In genomic region chr5:119270955-119271757, GRCh38 we compare ENCODE assay signal across 12 cellular contexts.
DNase-seq lines count a peak whose midpoint lies in the region; ATAC-seq and TF ChIP-seq lines count a peak whose summit lies in the region.
"Had no signal": no experiment of that assay in that cellular context is flagged by ENCODE, and none has a peak within 500 bp of the region (broad histone marks: within the 10 kb centered on the region; RNA-seq: fewer than 3 reads in every experiment).

No MANE protein-coding gene starts in this region.

- H3K9me3 ChIP-seq in CD4-positive, alpha-beta memory T cell (ENCODE audit: control insufficient read depth in 1 of 2, low read length in 2 of 2): no peaks in the 10 kb centered on the region

- H3K4me1 Mint-ChIP-seq in CD4-positive, alpha-beta memory T cell: peaks cover 58 to 93% (median 65%) of the 10 kb centered on the region in 4 donors
- H3K4me1 Mint-ChIP-seq in activated T-helper 1 cell treated with anti-CD3 and anti-CD28 coated beads, Interleukin-12 subunit alpha, Interleukin-12 subunit beta, Interleukin-2, Interleukin-4 antibody, amounts not matched to agents 30 ng/mL and 10 ng/mL and 1 ng/mL, durations not matched to agents 14 hours and 24 hours and 36 hours (ENCODE audit: low read depth): peaks cover 78% of the 10 kb centered on the region
- peaks cover 43 to 84% (median 73%) of the 10 kb centered on the region in 4 donors for H3K4me1 Mint-ChIP-seq in naive thymus-derived CD8-positive, alpha-beta T cell

- peaks cover 8 to 44% of the 10 kb centered on the region in 2 donors for H3K36me3 Mint-ChIP-seq in CD4-positive, alpha-beta memory T cell
- peaks cover 20% of the 10 kb centered on the region for H3K36me3 Mint-ChIP-seq in activated T-helper 1 cell treated with anti-CD3 and anti-CD28 coated beads, Interleukin-12 subunit alpha, Interleukin-12 subunit beta, Interleukin-2, Interleukin-4 antibody, amounts not matched to agents 30 ng/mL and 10 ng/mL and 1 ng/mL, durations not matched to agents 14 hours and 24 hours and 36 hours (ENCODE audit: low read depth)
- H3K36me3 Mint-ChIP-seq in naive thymus-derived CD8-positive, alpha-beta T cell: peaks cover 0 to 10% (median 2%) of the 10 kb centered on the region in 3 donors

- ATAC-seq in naive thymus-derived CD8-positive, alpha-beta T cell: no peak
- ATAC-seq: GM23338, sciatic nerve had no signal

- POLR2A ChIA-PET in CD4-positive, alpha-beta memory T cell (lab: Charles Lee; ENCODE audit: partially characterized antibody): interaction anchor here (1.0 to 16.4 kb wide), 10 partner anchors 8 to 283 kb away, joined by 3 to 357 read pairs (median 37); partner anchors contain the start of gene TNFAIP8
- POLR2A ChIA-PET in naive thymus-derived CD8-positive, alpha-beta T cell (lab: Charles Lee): interaction anchor here (1.0 to 4.7 kb wide), 12 partner anchors 13 to 200 kb away, joined by 3 to 25 read pairs (median 7); partner anchors contain the start of gene DMXL1

- no peaks in the 10 kb centered on the region for H3K27me3 ChIP-seq in CD4-positive, alpha-beta memory T cell (ENCODE audit: insufficient read depth, low read length)

- peak overlapping the region; percentile 74 to 99 for H3K4me3 ChIP-seq in CD4-positive, alpha-beta memory T cell (ENCODE audit: low read length in 2 of 2)
- peak overlapping the region; percentile 5; the same call in 1 of the 2 replicates for H3K4me3 ChIP-seq in LNCaP clone FGC (ENCODE audit: low read depth, low read length)
- H3K4me3 ChIP-seq: GM23338 had no signal

- H3K27ac ChIP-seq in CD4-positive, alpha-beta memory T cell (ENCODE audit: low read depth, low read length): peak overlapping the region; percentile 71

- peak overlapping the region; percentile 86 to 99 (median 92) for H3K27ac Mint-ChIP-seq in CD4-positive, alpha-beta memory T cell
- peak overlapping the region; percentile 89 for H3K27ac Mint-ChIP-seq in activated T-helper 1 cell treated with anti-CD3 and anti-CD28 coated beads, Interleukin-12 subunit alpha, Interleukin-12 subunit beta, Interleukin-2, Interleukin-4 antibody, amounts not matched to agents 30 ng/mL and 10 ng/mL and 1 ng/mL, durations not matched to agents 14 hours and 24 hours and 36 hours
- peak overlapping the region; percentile 93 to 98 (median 96) for H3K27ac Mint-ChIP-seq in naive thymus-derived CD8-positive, alpha-beta T cell
- H3K27ac Mint-ChIP-seq: GM23338 had no signal

- intact Hi-C loops in CD4-positive, alpha-beta memory T cell (cut with micrococcal nuclease): no loop called here
- intact Hi-C loops in activated T-helper 1 cell treated with anti-CD3 and anti-CD28 coated beads, Interleukin-12 subunit alpha, Interleukin-12 subunit beta, Interleukin-2, Interleukin-4 antibody, amounts not matched to agents 30 ng/mL and 10 ng/mL and 1 ng/mL, durations not matched to agents 14 hours and 24 hours and 36 hours (cut with micrococcal nuclease): no loop called here

- H3K4me1 ChIP-seq in CD4-positive, alpha-beta memory T cell (ENCODE audit: insufficient read depth, low read length): peaks cover 62% of the 10 kb centered on the region

- no peaks in the 10 kb centered on the region for H3K36me3 ChIP-seq in CD4-positive, alpha-beta memory T cell (ENCODE audit: insufficient read depth, low read length)

- H3K9me3 Mint-ChIP-seq in CD4-positive, alpha-beta memory T cell: no peaks in the 10 kb centered on the region
- H3K9me3 Mint-ChIP-seq in activated T-helper 1 cell treated with anti-CD3 and anti-CD28 coated beads, Interleukin-12 subunit alpha, Interleukin-12 subunit beta, Interleukin-2, Interleukin-4 antibody, amounts not matched to agents 30 ng/mL and 10 ng/mL and 1 ng/mL, durations not matched to agents 14 hours and 24 hours and 36 hours: no peaks in the 10 kb centered on the region
- H3K9me3 Mint-ChIP-seq in naive thymus-derived CD8-positive, alpha-beta T cell: no peaks in the 10 kb centered on the region
- H3K9me3 Mint-ChIP-seq: GM23338 had no signal

- CTCF ChIA-PET in CD4-positive, alpha-beta memory T cell (lab: Charles Lee; ENCODE audit: partially characterized antibody): interaction anchor here (1.3 to 6.0 kb wide), 12 partner anchors 19 to 147 kb away, joined by 3 to 37 read pairs (median 7); no protein-coding TSS in a partner anchor

- TF ChIP-seq CTCF in LNCaP clone FGC (IDR thresholded peaks at IDR 0.05; ENCODE audit: control insufficient read depth, extremely low read depth, insufficient read depth): no peak

- H3K27me3 Mint-ChIP-seq in CD4-positive, alpha-beta memory T cell: no peaks in the 10 kb centered on the region
- no peaks in the 10 kb centered on the region for H3K27me3 Mint-ChIP-seq in activated T-helper 1 cell treated with anti-CD3 and anti-CD28 coated beads, Interleukin-12 subunit alpha, Interleukin-12 subunit beta, Interleukin-2, Interleukin-4 antibody, amounts not matched to agents 30 ng/mL and 10 ng/mL and 1 ng/mL, durations not matched to agents 14 hours and 24 hours and 36 hours (ENCODE audit: insufficient read depth)
- no peaks in the 10 kb centered on the region for H3K27me3 Mint-ChIP-seq in naive thymus-derived CD8-positive, alpha-beta T cell

- H3K4me3 Mint-ChIP-seq in CD4-positive, alpha-beta memory T cell: peak overlapping the region; percentile 97 to 100 (median 100)
- peak overlapping the region; percentile 99 for H3K4me3 Mint-ChIP-seq in activated T-helper 1 cell treated with anti-CD3 and anti-CD28 coated beads, Interleukin-12 subunit alpha, Interleukin-12 subunit beta, Interleukin-2, Interleukin-4 antibody, amounts not matched to agents 30 ng/mL and 10 ng/mL and 1 ng/mL, durations not matched to agents 14 hours and 24 hours and 36 hours
- peak overlapping the region; percentile 96 to 100 (median 100) for H3K4me3 Mint-ChIP-seq in naive thymus-derived CD8-positive, alpha-beta T cell
- H3K4me3 Mint-ChIP-seq: GM23338 had no signal

- no peak for DNase-seq in CD4-positive, alpha-beta memory T cell
- DNase-seq in LNCaP clone FGC (ENCODE audit: low read depth) (peak; percentile 61), kidney tubule cell (ENCODE audit: low spot score) (no peak), NCI-H2196 treated with DMSO at 0.1 percent for 48 hours (lab: John Stamatoyannopoulos, UW; ENCODE audit: unreplicated experiment) (no peak), AG20443 (ENCODE audit: low spot score) (no peak)
- no peak for DNase-seq in activated T-helper 1 cell treated with anti-CD3 and anti-CD28 coated beads, Interleukin-12 subunit alpha, Interleukin-12 subunit beta, Interleukin-2, Interleukin-4 antibody, amounts not matched to agents 30 ng/mL and 10 ng/mL and 1 ng/mL, durations not matched to agents 14 hours and 24 hours and 36 hours (ENCODE audit: low spot score)
- no peak for DNase-seq in naive thymus-derived CD8-positive, alpha-beta T cell
- DNase-seq in stimulated activated CD4-positive, alpha-beta T cell treated with anti-CD3 and anti-CD28 coated beads, Interleukin-4, amount 100 ng/mL, for 24 hours: no peak
- DNase-seq: activated effector memory CD4-positive, alpha-beta T cell treated with Interleukin-2 at 50 U/mL for 16 hours; hippocampal formation had no signal
